Comparison of ENCODE assay signal across 9 cellular contexts in the genomic region with DNA sequence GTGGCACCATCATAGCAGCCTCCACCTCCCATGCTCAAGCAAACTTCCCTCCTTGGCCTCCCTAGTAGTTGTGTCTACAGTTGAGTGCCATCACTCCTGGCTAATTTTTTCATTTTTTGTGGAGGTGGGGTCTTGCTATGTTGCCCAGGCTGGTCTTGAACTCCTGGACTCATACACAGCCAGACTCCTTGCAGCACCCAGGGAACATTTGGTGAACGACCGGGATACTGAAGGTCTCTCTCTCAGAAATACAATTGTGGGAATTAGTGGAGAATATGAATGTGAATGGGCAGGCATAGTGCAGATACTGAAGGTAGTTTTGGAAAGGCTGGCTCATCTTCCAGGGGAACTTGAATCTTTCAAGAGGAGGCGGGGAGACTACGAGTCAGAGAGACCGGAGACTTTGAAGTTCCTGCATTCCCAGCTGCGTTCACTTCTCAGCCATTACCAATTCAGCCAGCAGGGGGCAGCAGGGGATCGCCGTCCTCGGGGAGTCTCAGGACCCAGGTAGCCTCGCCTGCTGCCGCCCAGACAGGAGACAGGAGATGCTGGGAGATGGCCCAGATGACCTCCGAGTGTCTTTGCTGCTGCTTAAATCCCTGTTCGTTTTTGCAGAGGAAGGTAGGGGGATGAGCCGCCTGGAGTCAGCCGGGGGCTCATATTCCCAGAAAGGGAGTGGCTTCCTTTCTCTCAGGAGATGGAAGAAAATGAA.
DNase-seq lines count a peak whose midpoint lies in the region; ATAC-seq and TF ChIP-seq lines count a peak whose summit lies in the region.
"Had no signal": no experiment of that assay in that cellular context is flagged by ENCODE, and none has a peak within 500 bp of the region (broad histone marks: within the 10 kb centered on the region; RNA-seq: fewer than 3 reads in every experiment).

No MANE protein-coding gene starts in this region.

- H3K36me3 ChIP-seq in Caco-2 (ENCODE audit: control insufficient read depth, insufficient read depth, low read length), result no peaks in the 10 kb centered on the region
- H3K36me3 ChIP-seq in GM23338 (ENCODE audit: insufficient read depth), result no peaks in the 10 kb centered on the region

- no peak overlapping the region for H3K27ac Mint-ChIP-seq in Caco-2 (ENCODE audit: unreplicated experiment)
- H3K27ac Mint-ChIP-seq in GM23338, result no peak overlapping the region

- H3K4me2 ChIP-seq in GM23338, result no peak overlapping the region

- peak; percentile 66 to 74 for TF ChIP-seq CTCF in Caco-2 (IDR thresholded peaks at IDR 0.05; ENCODE audit: insufficient read depth in 1 of 2, low read depth in 1 of 2, low read length in 1 of 2, severe bottlenecking in 1 of 2, unreplicated experiment in 1 of 2)
- TF ChIP-seq CTCF in GM23338 (conservative IDR thresholded peaks at IDR 0.05; ENCODE audit: low read depth in 2 of 2), result peak; percentile 75 to 93

- CTCF ChIA-PET in Caco-2 (lab: Charles Lee), result no interaction called here

- no peaks in the 10 kb centered on the region for H3F3A ChIP-seq in GM23338 (replicated peaks; ENCODE audit: low read depth)

- H3K79me2 ChIP-seq in GM23338 (replicated peaks; ENCODE audit: insufficient read depth), result no peaks in the 10 kb centered on the region

- BruUV-seq in Caco-2 (replicated peaks; lab: Mats Ljungman, UMichigan), result no TSS peak

- DNase-seq in Caco-2 (peak; percentile 70 to 78), GM23338 (ENCODE audit: low spot score) (peak; percentile 93), NCI-H748 treated with DMSO at 0.1 percent for 48 hours (lab: John Stamatoyannopoulos, UW) (peak; percentile 21), amniotic stem cell (lab: John Stamatoyannopoulos, UW) (peak; percentile 25), hepatic stellate cell (ENCODE audit: low spot score) (peak; percentile 48), skeletal muscle cell (ENCODE audit: low read depth) (peak; percentile 13), NCI-H1048 (lab: John Stamatoyannopoulos, UW) (no peak)

- H3K4me3 ChIP-seq in Caco-2 (ENCODE audit: low read depth, low read length), result no peak overlapping the region
- no peak overlapping the region for H3K4me3 ChIP-seq in GM23338
- H3K4me3 ChIP-seq in skeletal muscle cell (ENCODE audit: low read depth, low read length), result no peak overlapping the region
- H3K4me3 ChIP-seq: SK-N-MC had no signal

- H3K9me3 ChIP-seq in Caco-2, result no peaks in the 10 kb centered on the region

- no peaks in the 10 kb centered on the region for H3K36me3 Mint-ChIP-seq in Caco-2 (ENCODE audit: insufficient read depth, unreplicated experiment)
- H3K36me3 Mint-ChIP-seq in GM23338 (ENCODE audit: low read depth), result no peaks in the 10 kb centered on the region

- intact Hi-C loops in Caco-2 (cut with micrococcal nuclease; ENCODE audit: unreplicated experiment), result loop anchor here (2.0 to 10.0 kb wide), 2 partner anchors 19 to 65 kb away; no protein-coding TSS in a partner anchor

- H3K9me3 Mint-ChIP-seq in Caco-2 (ENCODE audit: unreplicated experiment), result no peaks in the 10 kb centered on the region
- no peaks in the 10 kb centered on the region for H3K9me3 Mint-ChIP-seq in GM23338

- no peaks in the 10 kb centered on the region for H3K4me1 ChIP-seq in Caco-2
- peaks cover 18% of the 10 kb centered on the region for H3K4me1 ChIP-seq in GM23338 (ENCODE audit: insufficient read depth)

- H2AFZ ChIP-seq in GM23338, result 0 out of 2 replicates have a peak overlapping the region, but pooled peaks have one; percentile 23

- ATAC-seq in GM23338 (peak; percentile 96), HG03342 (IDR thresholded peaks at IDR 0.05; ENCODE audit: unreplicated experiment) (no peak)

- H3K27me3 Mint-ChIP-seq in Caco-2 (ENCODE audit: insufficient read depth, unreplicated experiment) (no peaks in the 10 kb centered on the region), GM23338 (ENCODE audit: insufficient read depth, low read depth, poor library complexity) (no peaks in the 10 kb centered on the region)

- no peaks in the 10 kb centered on the region for H3K9me2 ChIP-seq in GM23338 (ENCODE audit: insufficient read depth)

- no peaks in the 10 kb centered on the region for H3K27me3 ChIP-seq in Caco-2 (replicated peaks; ENCODE audit: control insufficient read depth, insufficient read depth, low read length)
- no peaks in the 10 kb centered on the region for H3K27me3 ChIP-seq in GM23338 (ENCODE audit: insufficient read depth)

- H4K20me1 ChIP-seq in GM23338 (replicated peaks; ENCODE audit: insufficient read depth), result no peaks in the 10 kb centered on the region

- POLR2A ChIA-PET in Caco-2 (lab: Charles Lee), result interaction anchor here (0.6 to 0.7 kb wide), 2 partner anchors 58 to 72 kb away, joined by 3 to 4 read pairs; no protein-coding TSS in a partner anchor

- H3K27ac ChIP-seq in GM23338 (ENCODE audit: low read depth), result no peak overlapping the region
- H3K27ac ChIP-seq: SK-N-MC had no signal

- no peak overlapping the region for H3K4me3 Mint-ChIP-seq in Caco-2 (ENCODE audit: unreplicated experiment)
- H3K4me3 Mint-ChIP-seq in GM23338, result no peak overlapping the region

- H3K4me1 Mint-ChIP-seq in Caco-2 (ENCODE audit: low read depth, unreplicated experiment) (no peaks in the 10 kb centered on the region), GM23338 (peaks cover 21% of the 10 kb centered on the region)

TF ChIP-seq in GM23338, 12 proteins besides CTCF, POLR2A, EP300 and RAD21:
- TF ChIP-seq CREB1 (CRISPR knock-in tag; IDR thresholded peaks at IDR 0.05; ENCODE audit: low read depth), result no peak
- no peak for TF ChIP-seq POLR2AphosphoS5 (IDR thresholded peaks at IDR 0.05; ENCODE audit: low read depth)
- no peak for TF ChIP-seq EZH2 (IDR thresholded peaks at IDR 0.05; ENCODE audit: low read depth, unreplicated experiment)
- no peak for TF ChIP-seq ZNF114 (CRISPR knock-in tag; IDR thresholded peaks at IDR 0.05)
- no peak for TF ChIP-seq NANOG (IDR thresholded peaks at IDR 0.05; ENCODE audit: borderline replicate concordance)
TF ChIP-seq in GM23338: peak in this region for 0.
